In genomic region chr2:237978058-237978712, GRCh38 we compare ENCODE assay signal across 12 cellular contexts. TPM values are rescaled to one million over a fixed set of nuclear protein-coding genes. Genes with fewer than 3 reads are reported as not detected.
DNase-seq lines count a peak whose midpoint lies in the region; ATAC-seq and FAIRE-seq lines count a peak whose summit lies in the region.
"Had no signal": no experiment of that assay in that cellular context is flagged by ENCODE, and none has a peak within 500 bp of the region (broad histone marks: within the 10 kb centered on the region; RNA-seq: fewer than 3 reads in every experiment).

No MANE protein-coding gene starts in this region.

- DNase-seq in T-helper 2 cell treated with Interferon-gamma antibody and Interleukin-4, amounts not matched to agents 5 μg/mL and 100 μg/mL, for 36 hours (ENCODE audit: low spot score): no peak
- DNase-seq in T-helper 2 cell: no peak
- DNase-seq in T-helper 17 cell: no peak
- DNase-seq in frontal cortex (ENCODE audit: low spot score in 2 of 2): peak; percentile 37 to 39
- peak in 8 of 10 donors; percentile 38 to 89 (median 62) for DNase-seq in posterior cingulate gyrus
- DNase-seq in MV-4-11 (lab: John Stamatoyannopoulos, UW): no peak
- no peak for DNase-seq in T1000 (lab: John Stamatoyannopoulos, UW)
- DNase-seq: left colon, NCI-H1092 treated with DMSO at 0.1 percent for 48 hours had no signal

- peaks cover 55% of the 10 kb centered on the region for H3K36me3 Mint-ChIP-seq in T-helper 2 cell treated with Interferon-gamma antibody and Interleukin-4, amounts not matched to agents 5 μg/mL and 100 μg/mL, for 36 hours (ENCODE audit: low read depth)
- H3K36me3 Mint-ChIP-seq in T-helper 17 cell (ENCODE audit: low read depth): peaks cover 7% of the 10 kb centered on the region

- ATAC-seq in T-helper 17 cell: no peak
- ATAC-seq in HG02870 (IDR thresholded peaks at IDR 0.05; ENCODE audit: unreplicated experiment): no peak
- ATAC-seq: left colon had no signal

- H3K4me1 Mint-ChIP-seq in T-helper 2 cell treated with Interferon-gamma antibody and Interleukin-4, amounts not matched to agents 5 μg/mL and 100 μg/mL, for 36 hours (ENCODE audit: low read depth): peaks cover 48% of the 10 kb centered on the region
- H3K4me1 Mint-ChIP-seq in T-helper 17 cell: peaks cover 37% of the 10 kb centered on the region

- no peaks in the 10 kb centered on the region for H3K9me3 ChIP-seq in T-helper 17 cell (ENCODE audit: control insufficient read depth, low read length, poor library complexity, severe bottlenecking)

- no peak overlapping the region for H3K4me3 Mint-ChIP-seq in T-helper 2 cell treated with Interferon-gamma antibody and Interleukin-4, amounts not matched to agents 5 μg/mL and 100 μg/mL, for 36 hours
- H3K4me3 Mint-ChIP-seq in T-helper 17 cell: peak overlapping the region; percentile 67

- intact Hi-C loops in posterior cingulate gyrus (cut with DNase I): no loop called here

- H3K9me3 Mint-ChIP-seq in T-helper 2 cell treated with Interferon-gamma antibody and Interleukin-4, amounts not matched to agents 5 μg/mL and 100 μg/mL, for 36 hours: no peaks in the 10 kb centered on the region

- no peaks in the 10 kb centered on the region for H3K27me3 Mint-ChIP-seq in T-helper 2 cell treated with Interferon-gamma antibody and Interleukin-4, amounts not matched to agents 5 μg/mL and 100 μg/mL, for 36 hours (ENCODE audit: low read depth)
- H3K27me3 Mint-ChIP-seq in T-helper 17 cell: no peaks in the 10 kb centered on the region

- FAIRE-seq in frontal cortex (lab: Jason Lieb, UNC): no peak
- FAIRE-seq: endometrium, G401.6 had no signal

- H3K27ac Mint-ChIP-seq in T-helper 2 cell treated with Interferon-gamma antibody and Interleukin-4, amounts not matched to agents 5 μg/mL and 100 μg/mL, for 36 hours: peak overlapping the region; percentile 83
- H3K27ac Mint-ChIP-seq in T-helper 17 cell: peak overlapping the region; percentile 43

RNA-seq across cellular contexts. Expression of gene UBE2F, which starts 11.4 kb away (rescaled TPM):
- total RNA-seq in T-helper 17 cell: 10 to 100 TPM; 34.6 to 40.3 TPM
- 27.7 TPM for total RNA-seq in frontal cortex

Comparison
In these comparisons a context has a peak if more than half of its experiments do, and no peak if none do; other contexts are left out.
1. DNase-seq: peak in frontal cortex (2 of 2) and posterior cingulate gyrus (8 of 10); none in T-helper 2 cell treated with Interferon-gamma antibody and Interleukin-4, amounts not matched to agents 5 μg/mL and 100 μg/mL, for 36 hours (single experiment), T-helper 2 cell (0 of 5), T-helper 17 cell (0 of 3), MV-4-11 (single experiment) and T1000 (single experiment).